Comparison of ENCODE assay signal across 9 cellular contexts in the genomic region with DNA sequence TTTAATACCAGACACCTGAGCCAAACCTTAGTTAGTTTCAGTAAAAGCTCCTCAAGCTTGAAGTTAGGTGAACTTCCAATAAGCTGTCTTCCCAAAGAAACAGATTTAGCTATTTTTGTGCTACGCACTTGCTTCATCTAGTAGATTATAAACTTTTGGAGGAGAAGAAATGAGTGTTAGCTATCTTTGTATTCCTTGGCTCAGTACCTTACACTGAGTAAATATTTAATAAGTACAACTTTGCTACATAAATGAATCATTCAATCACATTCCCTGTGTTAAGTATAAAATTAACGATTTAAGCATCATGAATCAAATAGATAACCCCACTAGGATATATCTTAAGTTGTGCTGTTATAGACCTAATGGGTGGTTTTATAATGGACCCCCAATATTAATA.
"Had no signal": no experiment of that assay in that cellular context is flagged by ENCODE, and none has a peak within 500 bp of the region (broad histone marks: within the 10 kb centered on the region; RNA-seq: fewer than 3 reads in every experiment).

No MANE protein-coding gene starts in this region.

- ATAC-seq: HCT116, HepG2 had no signal

- FAIRE-seq: HepG2 had no signal

- H3K27ac Mint-ChIP-seq: HFFc6, IgD-negative memory B cell had no signal

- H3K36me3 ChIP-seq: HAP-1 had no signal

- H2AFZ ChIP-seq: GM23248 had no signal

- DNase-seq: GM23248, GOT3, H7, HFFc6 had no signal

- H3K4me3 ChIP-seq: GM23248, HAP-1 had no signal

- H3K4me1 ChIP-seq: HAP-1 had no signal

- H3K4me3 Mint-ChIP-seq: HFFc6, IgD-negative memory B cell had no signal

- H3K36me3 Mint-ChIP-seq: IgD-negative memory B cell had no signal

- H3K9me3 ChIP-seq: HAP-1 had no signal

- H3K9ac ChIP-seq: GM23248 had no signal

- H3K27ac ChIP-seq: GM23248, HL-60 had no signal

- H3K27me3 Mint-ChIP-seq: IgD-negative memory B cell had no signal
